9 cellular contexts compared by ENCODE assay signal in the genomic region with DNA sequence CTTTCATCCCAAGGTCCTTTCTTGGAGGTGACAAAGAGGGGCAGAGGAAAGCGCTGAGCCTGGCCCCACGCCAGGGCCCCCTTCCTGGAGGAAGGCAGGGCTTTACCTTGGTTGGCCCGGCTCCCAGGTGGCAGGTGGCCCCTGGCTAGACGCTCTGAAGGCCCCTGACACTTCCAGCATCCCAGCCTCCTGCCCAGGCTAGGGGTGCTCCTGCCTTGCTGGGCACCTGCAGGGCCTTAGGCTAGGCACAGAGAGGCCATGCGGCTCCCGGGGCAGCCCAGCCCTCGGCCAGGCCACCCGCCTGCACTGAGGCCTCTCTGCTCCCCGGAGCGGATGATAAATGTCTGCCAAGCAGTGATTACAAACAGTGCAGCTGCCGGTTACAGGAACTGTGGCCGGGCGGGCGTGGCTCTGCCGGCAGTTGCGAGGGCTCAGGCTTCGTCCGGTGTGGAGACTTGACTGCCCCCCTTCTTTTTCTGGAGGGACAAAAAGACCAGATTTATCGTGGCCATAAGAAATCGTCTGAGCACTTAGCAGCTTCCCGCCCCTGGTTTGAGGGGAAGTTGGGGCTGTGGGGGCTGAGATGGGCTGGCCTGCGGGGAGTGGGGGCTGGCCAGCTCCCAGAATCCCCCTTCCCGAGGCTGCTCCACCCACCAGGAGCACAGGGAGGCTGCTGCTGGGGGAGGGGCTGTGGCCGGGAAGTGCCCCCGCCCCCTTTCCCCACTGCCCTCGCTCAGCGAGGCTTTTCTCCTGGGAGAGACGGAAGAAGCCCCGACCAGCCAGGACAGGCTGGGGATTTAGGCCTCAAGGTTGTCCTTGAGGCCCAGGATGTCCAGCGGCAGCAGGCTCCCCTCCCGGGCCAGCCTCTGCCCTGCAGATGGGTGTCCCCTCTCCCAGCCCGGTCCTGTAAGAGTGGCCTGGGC. TPM values are rescaled to one million over a fixed set of nuclear protein-coding genes. Genes with fewer than 3 reads are reported as not detected.
A peak's percentile ranks its signal among the peaks of the same experiment; 100 is the strongest.
DNase-seq lines count a peak whose midpoint lies in the region; ATAC-seq, FAIRE-seq and TF ChIP-seq lines count a peak whose summit lies in the region.
"Had no signal": no experiment of that assay in that cellular context is flagged by ENCODE, and none has a peak within 500 bp of the region (broad histone marks: within the 10 kb centered on the region; RNA-seq: fewer than 3 reads in every experiment).

No MANE protein-coding gene starts in this region.

- TF ChIP-seq POLR2A in H54 (IDR thresholded peaks at IDR 0.05; ENCODE audit: low read depth, low read length) (peak; percentile 10; the same call in 1 of the 2 replicates), vagina (IDR thresholded peaks at IDR 0.05) (no peak)

- DNase-seq in AG04450 (ENCODE audit: low read depth, low spot score) (peak; percentile 65), H54 (ENCODE audit: insufficient read length, low spot score) (peak; percentile 92), NOMO-1 treated with dmso at 0.1 percent for 144 hours (lab: John Stamatoyannopoulos, UW; ENCODE audit: unreplicated experiment) (peak; percentile 96), foreskin fibroblast (peak; percentile 75 to 89), vagina (ENCODE audit: extremely low spot score in 2 of 2) (no peak)
- peak; percentile 77 for DNase-seq in activated effector memory CD4-positive, alpha-beta T cell treated with anti-CD3 and anti-CD28 coated beads, Interleukin-2, amount 50 U/mL, for 16 hours

- no peak for TF ChIP-seq CTCF in AG04450 (IDR thresholded peaks at IDR 0.05; ENCODE audit: low read depth, low read length)
- TF ChIP-seq CTCF in foreskin fibroblast (IDR thresholded peaks at IDR 0.05; ENCODE audit: low read depth, low read length), result no peak
- no peak for TF ChIP-seq CTCF in neural cell (IDR thresholded peaks at IDR 0.05; ENCODE audit: poor library complexity, severe bottlenecking)
- no peak for TF ChIP-seq CTCF in vagina (IDR thresholded peaks at IDR 0.05)

- no peak overlapping the region for H3K4me2 ChIP-seq in neural cell (ENCODE audit: low read length)

- no peaks in the 10 kb centered on the region; the same call in 1 of the 2 replicates for H3K9me3 ChIP-seq in AG04450 (ENCODE audit: control insufficient read depth, insufficient read depth, low read length)
- H3K9me3 ChIP-seq in neural cell (ENCODE audit: low read length), result no peaks in the 10 kb centered on the region
- H3K9me3 ChIP-seq in vagina, result no peaks in the 10 kb centered on the region

- H3K9me2 ChIP-seq in neural cell (ENCODE audit: insufficient read depth, low read length), result no peaks in the 10 kb centered on the region

- H3K9ac ChIP-seq in neural cell (ENCODE audit: low read length), result peak overlapping the region; percentile 28

- peak; percentile 95 for FAIRE-seq in H54 (lab: Jason Lieb, UNC)
- FAIRE-seq: islet of Langerhans had no signal

- H4K20me1 ChIP-seq in neural cell (ENCODE audit: insufficient read depth), result no peaks in the 10 kb centered on the region

- ATAC-seq in GM19463 (IDR thresholded peaks at IDR 0.05; ENCODE audit: unreplicated experiment), result no peak

- no peak for TF ChIP-seq RAD21 in neural cell (conservative IDR thresholded peaks at IDR 0.05)

- POLR2A ChIA-PET in AG04450 (lab: Yijun Ruan, JAX), result interaction anchor here (0.7 kb wide), 1 partner anchor 15 kb away, joined by 3 read pairs; no protein-coding TSS in a partner anchor

- no peak overlapping the region for H2AFZ ChIP-seq in neural cell (ENCODE audit: low read depth, low read length)

- TF ChIP-seq EP300 in neural cell (conservative IDR thresholded peaks at IDR 0.05; ENCODE audit: poor library complexity, severe bottlenecking), result no peak

- CTCF ChIA-PET in AG04450 (lab: Charles Lee), result no interaction called here

- H3K4me3 ChIP-seq in AG04450 (ENCODE audit: low read depth, low read length), result peak overlapping the region; percentile 45
- H3K4me3 ChIP-seq in foreskin fibroblast (ENCODE audit: low read depth in 1 of 2, low read length in 2 of 2), result peak overlapping the region in 1 of 2 donors; percentile 11
- peak overlapping the region; percentile 15 for H3K4me3 ChIP-seq in neural cell (ENCODE audit: low read length)
- H3K4me3 ChIP-seq in vagina, result peak overlapping the region; percentile 23 to 41

- no peaks in the 10 kb centered on the region for H3K79me2 ChIP-seq in neural cell (replicated peaks; ENCODE audit: insufficient read depth, low read length)

- intact Hi-C loops in vagina (cut with DNase I), result loop anchor here (2.0 kb wide), 1 partner anchor 20 kb away; no protein-coding TSS in a partner anchor

- no peaks in the 10 kb centered on the region for H3F3A ChIP-seq in neural cell (ENCODE audit: insufficient read depth, low read length, poor library complexity, severe bottlenecking)

- H3K4me1 ChIP-seq in vagina, result peaks cover 35% of the 10 kb centered on the region

- peaks cover 18% of the 10 kb centered on the region for H3K27me3 ChIP-seq in AG04450 (ENCODE audit: control insufficient read depth, insufficient read depth, low read length)
- no peaks in the 10 kb centered on the region for H3K27me3 ChIP-seq in neural cell (ENCODE audit: insufficient read depth, low read depth, low read length)
- H3K27me3 ChIP-seq in vagina, result no peaks in the 10 kb centered on the region

- H3K27ac ChIP-seq in AG04450 (ENCODE audit: low read depth, low read length) (peak overlapping the region; percentile 91), neural cell (ENCODE audit: low read length) (no peak overlapping the region), vagina (peak overlapping the region; percentile 61)

- H3K36me3 ChIP-seq in neural cell (ENCODE audit: insufficient read depth, low read length) (no peaks in the 10 kb centered on the region), vagina (no peaks in the 10 kb centered on the region)

TF ChIP-seq in neural cell, 6 proteins besides CTCF, POLR2A, EP300 and RAD21:
- no peak for TF ChIP-seq MXI1 (conservative IDR thresholded peaks at IDR 0.05; ENCODE audit: poor library complexity, severe bottlenecking)
- no peak for TF ChIP-seq TAF1 (IDR thresholded peaks at IDR 0.05; ENCODE audit: low read depth)
- TF ChIP-seq, protein P1, sequence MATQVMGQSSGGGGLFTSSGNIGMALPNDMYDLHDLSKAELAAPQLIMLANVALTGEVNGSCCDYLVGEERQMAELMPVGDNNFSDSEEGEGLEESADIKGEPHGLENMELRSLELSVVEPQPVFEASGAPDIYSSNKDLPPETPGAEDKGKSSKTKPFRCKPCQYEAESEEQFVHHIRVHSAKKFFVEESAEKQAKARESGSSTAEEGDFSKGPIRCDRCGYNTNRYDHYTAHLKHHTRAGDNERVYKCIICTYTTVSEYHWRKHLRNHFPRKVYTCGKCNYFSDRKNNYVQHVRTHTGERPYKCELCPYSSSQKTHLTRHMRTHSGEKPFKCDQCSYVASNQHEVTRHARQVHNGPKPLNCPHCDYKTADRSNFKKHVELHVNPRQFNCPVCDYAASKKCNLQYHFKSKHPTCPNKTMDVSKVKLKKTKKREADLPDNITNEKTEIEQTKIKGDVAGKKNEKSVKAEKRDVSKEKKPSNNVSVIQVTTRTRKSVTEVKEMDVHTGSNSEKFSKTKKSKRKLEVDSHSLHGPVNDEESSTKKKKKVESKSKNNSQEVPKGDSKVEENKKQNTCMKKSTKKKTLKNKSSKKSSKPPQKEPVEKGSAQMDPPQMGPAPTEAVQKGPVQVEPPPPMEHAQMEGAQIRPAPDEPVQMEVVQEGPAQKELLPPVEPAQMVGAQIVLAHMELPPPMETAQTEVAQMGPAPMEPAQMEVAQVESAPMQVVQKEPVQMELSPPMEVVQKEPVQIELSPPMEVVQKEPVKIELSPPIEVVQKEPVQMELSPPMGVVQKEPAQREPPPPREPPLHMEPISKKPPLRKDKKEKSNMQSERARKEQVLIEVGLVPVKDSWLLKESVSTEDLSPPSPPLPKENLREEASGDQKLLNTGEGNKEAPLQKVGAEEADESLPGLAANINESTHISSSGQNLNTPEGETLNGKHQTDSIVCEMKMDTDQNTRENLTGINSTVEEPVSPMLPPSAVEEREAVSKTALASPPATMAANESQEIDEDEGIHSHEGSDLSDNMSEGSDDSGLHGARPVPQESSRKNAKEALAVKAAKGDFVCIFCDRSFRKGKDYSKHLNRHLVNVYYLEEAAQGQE (IDR thresholded peaks at IDR 0.05; ENCODE audit: borderline replicate concordance), result no peak
- no peak for TF ChIP-seq POLR2AphosphoS5 (IDR thresholded peaks at IDR 0.05)
- TF ChIP-seq EZH2 (IDR thresholded peaks at IDR 0.05; ENCODE audit: borderline replicate concordance, insufficient read depth, low read length, poor library complexity, severe bottlenecking), result no peak
- TF ChIP-seq SMC3 (conservative IDR thresholded peaks at IDR 0.05; ENCODE audit: poor library complexity), result no peak
TF ChIP-seq in neural cell: peak in this region for 0.

RNA-seq across cellular contexts. Expression of a gene that starts 31.6 kb away (rescaled TPM):
- polyA plus RNA-seq in AG04450 (2011; rRNA removed) (33.6 and 35.8 TPM in 2 replicates), neural cell (89.4 and 92.3 TPM in 2 replicates)
- 16.6 and 20.7 TPM in 2 replicates for polyA minus RNA-seq in AG04450 (2011; rRNA and poly(A)+ RNA removed)
- 46.1 and 46.3 TPM in 2 replicates for polyA minus RNA-seq in neural cell
- 57.9 TPM for total RNA-seq in vagina

Comparison
In these comparisons a context has a peak if more than half of its experiments do, and no peak if none do; other contexts are left out.
1. DNase-seq: peak in AG04450 (single experiment), H54 (single experiment), NOMO-1 treated with dmso at 0.1 percent for 144 hours (single experiment), activated effector memory CD4-positive, alpha-beta T cell treated with anti-CD3 and anti-CD28 coated beads, Interleukin-2, amount 50 U/mL, for 16 hours (single experiment) and foreskin fibroblast (2 of 2); none in vagina (0 of 2).